18 cellular contexts compared by ENCODE assay signal in genomic region chr1:47186267-47187185, GRCh38. TPM values are rescaled to one million over a fixed set of nuclear protein-coding genes. Genes with fewer than 3 reads are reported as not detected.
"Had no signal": no experiment of that assay in that cellular context is flagged by ENCODE, and none has a peak within 500 bp of the region (broad histone marks: within the 10 kb centered on the region; RNA-seq: fewer than 3 reads in every experiment).

No MANE protein-coding gene starts in this region.

- H3K36me3 Mint-ChIP-seq: activated naive CD8-positive, alpha-beta T cell had no signal

- H3K4me1 ChIP-seq: parathyroid adenoma had no signal

- H3K27ac Mint-ChIP-seq: activated B cell treated with CpG ODN at 0.5 μM for 24 hours; activated naive CD8-positive, alpha-beta T cell; activated T-helper 17 cell treated with anti-CD3 and anti-CD28 coated beads, Interleukin-2, amount 50 U/mL, for 72 hours; dendritic cell treated with granulocyte-macrophage colony-stimulating factor and Interleukin-4, amounts not matched to agents 40 ng/mL and 50 ng/mL, for 4 days; effector memory CD8-positive, alpha-beta T cell had no signal

- H3K27me3 ChIP-seq: brain microvascular endothelial cell, thyroid gland had no signal

- H3K4me3 ChIP-seq: left lung, skin epidermis, thyroid gland had no signal

- H3K9me3 Mint-ChIP-seq: activated B cell treated with CpG ODN at 0.5 μM for 24 hours; activated T-helper 17 cell treated with anti-CD3 and anti-CD28 coated beads, Interleukin-2, amount 50 U/mL, for 72 hours; dendritic cell treated with granulocyte-macrophage colony-stimulating factor and Interleukin-4, amounts not matched to agents 40 ng/mL and 50 ng/mL, for 4 days; effector memory CD8-positive, alpha-beta T cell; neural crest cell had no signal

- H3K4me1 Mint-ChIP-seq: activated B cell treated with CpG ODN at 0.5 μM for 24 hours; activated T-helper 17 cell treated with anti-CD3 and anti-CD28 coated beads, Interleukin-2, amount 50 U/mL, for 72 hours; neural crest cell had no signal

- H3K27ac ChIP-seq: brain microvascular endothelial cell, left lung, parathyroid adenoma, thyroid gland had no signal

- H3K4me3 Mint-ChIP-seq: activated B cell treated with CpG ODN at 0.5 μM for 24 hours; activated naive CD8-positive, alpha-beta T cell; activated T-helper 17 cell treated with anti-CD3 and anti-CD28 coated beads, Interleukin-2, amount 50 U/mL, for 72 hours; dendritic cell treated with granulocyte-macrophage colony-stimulating factor and Interleukin-4, amounts not matched to agents 40 ng/mL and 50 ng/mL, for 4 days; effector memory CD8-positive, alpha-beta T cell; neural crest cell had no signal

- H3K9ac ChIP-seq: parathyroid adenoma had no signal

- H3K9me3 ChIP-seq: left lung, thyroid gland had no signal

- DNase-seq: activated B cell treated with CpG ODN at 0.5 μM for 24 hours; activated CD4-positive, alpha-beta T cell treated with anti-CD3 and anti-CD28 coated beads, Interleukin-2, amount 50 U/mL, for 4 hours; activated T-cell treated with anti-CD3 and anti-CD28 coated beads for 4 hours; brain microvascular endothelial cell; effector memory CD8-positive, alpha-beta T cell; erythroblast; glutamatergic neuron; left lung; mesenchymal stem cell; T-helper 2 cell; thyroid gland had no signal

- ATAC-seq: activated T-helper 17 cell treated with anti-CD3 and anti-CD28 coated beads, Interleukin-2, amount 50 U/mL, for 72 hours; effector memory CD8-positive, alpha-beta T cell; left lung had no signal

- H3K36me3 ChIP-seq: brain microvascular endothelial cell, left lung, thyroid gland had no signal

RNA-seq across cellular contexts. Expression of gene PDZK1IP1, which starts 3.3 kb away (rescaled TPM):
- total RNA-seq: activated B cell treated with CpG ODN at 0.5 μM for 24 hours; activated T-helper 17 cell treated with anti-CD3 and anti-CD28 coated beads, Interleukin-2, amount 50 U/mL, for 72 hours; neural crest cell had no signal

RNA-seq across cellular contexts. Expression of gene TAL1, which starts 45.5 kb away (rescaled TPM):
- total RNA-seq: activated B cell treated with CpG ODN at 0.5 μM for 24 hours; activated T-helper 17 cell treated with anti-CD3 and anti-CD28 coated beads, Interleukin-2, amount 50 U/mL, for 72 hours; fibroblast of villous mesenchyme had no signal

RNA-seq across cellular contexts. Expression of gene CYP4A22, which starts 49.3 kb away (rescaled TPM):
- total RNA-seq: activated B cell treated with CpG ODN at 0.5 μM for 24 hours; activated T-helper 17 cell treated with anti-CD3 and anti-CD28 coated beads, Interleukin-2, amount 50 U/mL, for 72 hours; fibroblast of villous mesenchyme; left lung; neural crest cell; thyroid gland had no signal
